ENCODE assay signal across 10 cellular contexts in genomic region chr20:37755665-37756064, GRCh38.
A peak's percentile ranks its signal among the peaks of the same experiment; 100 is the strongest.
DNase-seq lines count a peak whose midpoint lies in the region; ATAC-seq and TF ChIP-seq lines count a peak whose summit lies in the region.
"Had no signal": no experiment of that assay in that cellular context is flagged by ENCODE, and none has a peak within 500 bp of the region (broad histone marks: within the 10 kb centered on the region; RNA-seq: fewer than 3 reads in every experiment).

No MANE protein-coding gene starts in this region.

- no peak overlapping the region for H3K4me3 ChIP-seq in AG10803 (ENCODE audit: low read length)
- H3K4me3 ChIP-seq in liver (ENCODE audit: low read depth in 1 of 3, low read length in 3 of 3) = no peak overlapping the region
- H3K4me3 ChIP-seq: GM12878 had no signal

- DNase-seq in AG10803 (ENCODE audit: low read depth) (peak; percentile 55), KBM-7 (peak; percentile 18), cerebellum (ENCODE audit: low spot score) (peak; percentile 6), HuH-7 (ENCODE audit: low spot score) (no peak), erythroblast (lab: John Stamatoyannopoulos, UW) (no peak), SKM-1 treated with dmso at 0.1 percent for 144 hours (lab: John Stamatoyannopoulos, UW; ENCODE audit: unreplicated experiment) (no peak)
- DNase-seq: NCI-H2029 treated with DMSO at 0.1 percent for 48 hours had no signal

- no peaks in the 10 kb centered on the region for H3K9me3 ChIP-seq in liver (ENCODE audit: control insufficient read depth in 4 of 4, low read length in 3 of 4)

- H3K27me3 ChIP-seq in liver (ENCODE audit: control insufficient read depth in 4 of 4, insufficient read depth in 4 of 4, low read length in 3 of 4) = no peaks in the 10 kb centered on the region

- peak; percentile 62 to 74 for TF ChIP-seq RAD21 in liver (IDR thresholded peaks at IDR 0.05)

- peaks cover 0 to 15% (median 6%) of the 10 kb centered on the region in 4 donors for H3K36me3 ChIP-seq in liver (ENCODE audit: control insufficient read depth in 4 of 4, insufficient read depth in 3 of 4, low read depth in 1 of 4, low read length in 3 of 4)

- in situ Hi-C loops in KBM-7 (cut with MboI; ENCODE audit: low pct_unique_long_range_greater_than_20kb, low sequenced_read_pairs) = no loop called here

- no peak for TF ChIP-seq POLR2A in erythroblast (IDR thresholded peaks at IDR 0.05; ENCODE audit: low read length)

- no peak overlapping the region for H3K27ac ChIP-seq in liver (ENCODE audit: low read depth in 1 of 2, low read length in 2 of 2)

- H3K9ac ChIP-seq in liver (ENCODE audit: low read depth in 1 of 2, low read length in 2 of 2) = no peak overlapping the region

- 64% methylated on average over 3 of the region's 3 CpGs for WGBS in liver

- TF ChIP-seq CTCF in AG10803 (conservative IDR thresholded peaks at IDR 0.05; ENCODE audit: low read length) (peak; percentile 50), liver (IDR thresholded peaks at IDR 0.05; ENCODE audit: low read depth, low read length, missing input control) (peak; percentile 17)

- ATAC-seq in GM18868 (IDR thresholded peaks at IDR 0.05; ENCODE audit: unreplicated experiment) = no peak
- ATAC-seq: GM12878 had no signal

- H3K4me1 ChIP-seq in liver (ENCODE audit: control insufficient read depth in 4 of 4, insufficient read depth in 4 of 4, low read length in 3 of 4) = peaks cover 2 to 19% (median 7%) of the 10 kb centered on the region in 4 donors

TF ChIP-seq in liver, 16 proteins besides CTCF, POLR2A, EP300 and RAD21:
- TF ChIP-seq FOXA2 (IDR thresholded peaks at IDR 0.05) (no peak), EGR1 (IDR thresholded peaks at IDR 0.05; ENCODE audit: low read depth in 2 of 2) (no peak), YY1 (IDR thresholded peaks at IDR 0.05) (no peak), ATF3 (IDR thresholded peaks at IDR 0.05) (no peak), RXRA (IDR thresholded peaks at IDR 0.05) (no peak), NR2F2 (IDR thresholded peaks at IDR 0.05) (no peak), TAF1 (conservative IDR thresholded peaks at IDR 0.05) (no peak), HNF4A (conservative IDR thresholded peaks at IDR 0.05) (no peak), SP1 (IDR thresholded peaks at IDR 0.05) (no peak), HNF4G (IDR thresholded peaks at IDR 0.05) (no peak), MAX (IDR thresholded peaks at IDR 0.05) (no peak), JUND (IDR thresholded peaks at IDR 0.05) (no peak)

Comparison
In these comparisons a context has a peak if more than half of its experiments do, and no peak if none do; other contexts are left out.
1. DNase-seq: peak in AG10803 (single experiment), KBM-7 (single experiment) and cerebellum (single experiment); none in HuH-7 (single experiment), erythroblast (0 of 2) and SKM-1 treated with dmso at 0.1 percent for 144 hours (single experiment).